ENCODE assay signal across 8 cellular contexts in genomic region chr21:46184625-46185555, GRCh38. TPM values are rescaled to one million over a fixed set of nuclear protein-coding genes. Genes with fewer than 3 reads are reported as not detected.
DNase-seq lines count a peak whose midpoint lies in the region; ATAC-seq and TF ChIP-seq lines count a peak whose summit lies in the region.

No MANE protein-coding gene starts in this region.

- H3K27me3 ChIP-seq in CD4-positive, alpha-beta memory T cell (ENCODE audit: insufficient read depth, low read length), result peaks cover 4% of the 10 kb centered on the region
- H3K27me3 ChIP-seq in colonic mucosa (no peaks in the 10 kb centered on the region), layer of hippocampus (ENCODE audit: control insufficient read depth, insufficient read depth, low read length) (no peaks in the 10 kb centered on the region)

- no peaks in the 10 kb centered on the region for H3K36me3 ChIP-seq in CD4-positive, alpha-beta memory T cell (ENCODE audit: insufficient read depth, low read length)
- H3K36me3 ChIP-seq in colonic mucosa, result no peaks in the 10 kb centered on the region

- intact Hi-C loops in CD4-positive, alpha-beta memory T cell (cut with micrococcal nuclease), result loop anchor here (2.0 to 5.0 kb wide), 2 partner anchors 42 kb away; partner anchors contain the start of gene LSS
- intact Hi-C loops in colonic mucosa (cut with DNase I), result loop anchor here (5.0 kb wide), 1 partner anchor 47 kb away; no protein-coding TSS in a partner anchor

- CTCF ChIA-PET in CD4-positive, alpha-beta memory T cell (lab: Charles Lee; ENCODE audit: partially characterized antibody), result no interaction called here

- H3K4me3 ChIP-seq in CD4-positive, alpha-beta memory T cell (ENCODE audit: low read length in 2 of 2), result peak overlapping the region; percentile 42
- peak overlapping the region; percentile 58 for H3K4me3 ChIP-seq in colonic mucosa

- TF ChIP-seq CTCF in colonic mucosa (IDR thresholded peaks at IDR 0.05), result no peak

- peaks cover 2 to 3% of the 10 kb centered on the region in 2 donors for H3K27me3 Mint-ChIP-seq in CD4-positive, alpha-beta memory T cell

- H3K27ac ChIP-seq in CD4-positive, alpha-beta memory T cell (ENCODE audit: low read depth, low read length), result peak overlapping the region; percentile 53
- H3K27ac ChIP-seq in colonic mucosa (peak overlapping the region; percentile 69), layer of hippocampus (ENCODE audit: low read depth, low read length) (peak overlapping the region; percentile 87)

- POLR2A ChIA-PET in CD4-positive, alpha-beta memory T cell (lab: Charles Lee; ENCODE audit: partially characterized antibody), result no interaction called here

- H3K36me3 Mint-ChIP-seq in CD4-positive, alpha-beta memory T cell, result no peaks in the 10 kb centered on the region

- H3K9me3 Mint-ChIP-seq in CD4-positive, alpha-beta memory T cell, result no peaks in the 10 kb centered on the region

- H3K9me3 ChIP-seq in CD4-positive, alpha-beta memory T cell (ENCODE audit: control insufficient read depth in 1 of 2, low read length in 2 of 2), result no peaks in the 10 kb centered on the region
- H3K9me3 ChIP-seq in colonic mucosa, result no peaks in the 10 kb centered on the region

- H3K4me3 Mint-ChIP-seq in CD4-positive, alpha-beta memory T cell, result peak overlapping the region; percentile 76 to 91 (median 84)

- peaks cover 5% of the 10 kb centered on the region for H3K4me1 ChIP-seq in CD4-positive, alpha-beta memory T cell (ENCODE audit: insufficient read depth, low read length)
- no peaks in the 10 kb centered on the region for H3K4me1 ChIP-seq in colonic mucosa

- no peak overlapping the region for H3K9ac ChIP-seq in colonic mucosa (ENCODE audit: low read depth in 2 of 2, low read length in 2 of 2)

- ATAC-seq in HG02588 (IDR thresholded peaks at IDR 0.05; ENCODE audit: unreplicated experiment) (peak; percentile 52), HG03378 (IDR thresholded peaks at IDR 0.05; ENCODE audit: unreplicated experiment) (no peak)

- peak overlapping the region; percentile 19 to 88 (median 77) for H3K27ac Mint-ChIP-seq in CD4-positive, alpha-beta memory T cell

- DNase-seq in CD4-positive, alpha-beta memory T cell, result peak; percentile 63 to 80 (median 66)
- DNase-seq in NCI-H460 (ENCODE audit: extremely low read depth, low read depth), result peak; percentile 63
- DNase-seq in activated CD4-positive, alpha-beta T cell treated with anti-CD3 and anti-CD28 coated beads for 48 hours, result peak; percentile 81
- DNase-seq in colonic mucosa, result peak; percentile 72
- peak; percentile 82 for DNase-seq in stimulated activated CD4-positive, alpha-beta T cell treated with anti-CD3 and anti-CD28 coated beads, Interleukin-15, amount 100 ng/mL, for 24 hours

- peaks cover 1 to 11% (median 6%) of the 10 kb centered on the region in 4 donors for H3K4me1 Mint-ChIP-seq in CD4-positive, alpha-beta memory T cell

RNA-seq across cellular contexts. Expression of gene SPATC1L, which starts 0.6 kb away (rescaled TPM):
- 1 to 10 TPM; 6.9 TPM for total RNA-seq in CD4-positive, alpha-beta memory T cell
- 1 to 10 TPM; 6.0 to 6.4 TPM for polyA plus RNA-seq in CD4-positive, alpha-beta memory T cell
- total RNA-seq in NCI-H460 (2014; rRNA removed; shearing (Covaris generic)), result 6.2 and 10.3 TPM in 2 replicates
- polyA plus RNA-seq in NCI-H460 (2014; cell fraction: nucleus; rRNA removed), result 1.7 and 3.4 TPM in 2 replicates
- 1 to 10 TPM; 6.2 to 6.9 TPM for total RNA-seq in colonic mucosa

RNA-seq across cellular contexts. Expression of gene FTCD, which starts 29.5 kb away (rescaled TPM):
- 1 to 10 TPM; 1.3 to 1.7 TPM for total RNA-seq in CD4-positive, alpha-beta memory T cell
- not detected for polyA plus RNA-seq in CD4-positive, alpha-beta memory T cell
- total RNA-seq in NCI-H460 (2014; rRNA removed; shearing (Covaris generic)), result 0.22 TPM in 1 of 2 replicates, not detected in the other
- 0.58 TPM in 1 of 2 replicates, not detected in the other for polyA plus RNA-seq in NCI-H460 (2014; cell fraction: nucleus; rRNA removed)
- 1 to 10 TPM in 1 of 2 donors, under 1 TPM in 1; 0.45 to 4.2 TPM for total RNA-seq in colonic mucosa

RNA-seq across cellular contexts. Expression of gene LSS, which starts 43.7 kb away (rescaled TPM):
- 10 to 100 TPM; 53.2 to 54.5 TPM for total RNA-seq in CD4-positive, alpha-beta memory T cell
- polyA plus RNA-seq in CD4-positive, alpha-beta memory T cell, result 10 to 100 TPM; 15.3 to 16.9 TPM
- 5.3 and 6.0 TPM in 2 replicates for total RNA-seq in NCI-H460 (2014; rRNA removed; shearing (Covaris generic))
- polyA plus RNA-seq in NCI-H460 (2014; cell fraction: nucleus; rRNA removed), result 70.9 and 93.1 TPM in 2 replicates
- total RNA-seq in colonic mucosa, result 100 to 1,000 TPM in 1 of 2 donors, 10 to 100 TPM in 1; 78.2 to 142 TPM
